In genomic region chr3:27722957-27723802, GRCh38 we compare ENCODE assay signal across 8 cellular contexts. TPM values are rescaled to one million over a fixed set of nuclear protein-coding genes. Genes with fewer than 3 reads are reported as not detected.
A peak's percentile ranks its signal among the peaks of the same experiment; 100 is the strongest.
DNase-seq lines count a peak whose midpoint lies in the region; ATAC-seq and TF ChIP-seq lines count a peak whose summit lies in the region.

No MANE protein-coding gene starts in this region.

- H3K36me3 Mint-ChIP-seq in CD4-positive, alpha-beta memory T cell: peaks cover 0 to 14% of the 10 kb centered on the region in 2 donors
- H3K36me3 Mint-ChIP-seq in natural killer cell treated with Interleukin-12 subunit alpha and Interleukin-12 subunit beta and Interleukin-15 and Interleukin-18, amount 100 ng/mL, for 72 hours: peaks cover 22% of the 10 kb centered on the region

- H3K27me3 ChIP-seq in CD4-positive, alpha-beta memory T cell (ENCODE audit: insufficient read depth, low read length): peaks cover 59% of the 10 kb centered on the region
- H3K27me3 ChIP-seq in HUES6 (ENCODE audit: control insufficient read depth, insufficient read depth, low read length): peaks cover 100% of the 10 kb centered on the region
- peaks cover 21 to 100% (median 48%) of the 10 kb centered on the region in 4 donors for H3K27me3 ChIP-seq in esophagus squamous epithelium
- peaks cover 11 to 59% of the 10 kb centered on the region in 2 donors for H3K27me3 ChIP-seq in right lobe of liver

- intact Hi-C loops in CD4-positive, alpha-beta memory T cell (cut with micrococcal nuclease): loop anchor here (2.0 to 5.0 kb wide), 3 partner anchors 429 to 518 kb away; partner anchors contain the start of gene CMC1
- intact Hi-C loops in esophagus squamous epithelium (cut with DNase I): no loop called here
- intact Hi-C loops in right lobe of liver (cut with DNase I): no loop called here

- H3K9me3 ChIP-seq in CD4-positive, alpha-beta memory T cell (ENCODE audit: control insufficient read depth in 1 of 2, low read length in 2 of 2): no peaks in the 10 kb centered on the region
- no peaks in the 10 kb centered on the region for H3K9me3 ChIP-seq in HUES6 (ENCODE audit: control insufficient read depth, insufficient read depth, low read depth, low read length)
- H3K9me3 ChIP-seq in esophagus squamous epithelium: no peaks in the 10 kb centered on the region
- no peaks in the 10 kb centered on the region for H3K9me3 ChIP-seq in right lobe of liver

- no peaks in the 10 kb centered on the region for H3K9me3 Mint-ChIP-seq in CD4-positive, alpha-beta memory T cell
- no peaks in the 10 kb centered on the region for H3K9me3 Mint-ChIP-seq in natural killer cell treated with Interleukin-12 subunit alpha and Interleukin-12 subunit beta and Interleukin-15 and Interleukin-18, amount 100 ng/mL, for 72 hours

- CTCF ChIA-PET in CD4-positive, alpha-beta memory T cell (lab: Charles Lee; ENCODE audit: partially characterized antibody): interaction anchor here (0.7 to 6.3 kb wide), 21 partner anchors 8 to 626 kb away, joined by 3 to 86 read pairs (median 5); partner anchors contain the start of genes AZI2, CMC1 and ZCWPW2

- H3K27ac ChIP-seq in CD4-positive, alpha-beta memory T cell (ENCODE audit: low read depth, low read length): no peak overlapping the region
- no peak overlapping the region for H3K27ac ChIP-seq in HUES6 (ENCODE audit: low read depth, low read length)
- H3K27ac ChIP-seq in coronary artery: no peak overlapping the region
- no peak overlapping the region for H3K27ac ChIP-seq in esophagus squamous epithelium
- H3K27ac ChIP-seq in right lobe of liver: no peak overlapping the region

- POLR2A ChIA-PET in CD4-positive, alpha-beta memory T cell (lab: Charles Lee; ENCODE audit: partially characterized antibody): interaction anchor here (0.6 to 4.9 kb wide), 7 partner anchors 10 to 625 kb away, joined by 3 to 45 read pairs (median 5); partner anchors contain the start of genes AZI2 and ZCWPW2

- no peaks in the 10 kb centered on the region for H3K36me3 ChIP-seq in CD4-positive, alpha-beta memory T cell (ENCODE audit: insufficient read depth, low read length)
- H3K36me3 ChIP-seq in HUES6 (ENCODE audit: control insufficient read depth, insufficient read depth, low read length) (peaks cover 4% of the 10 kb centered on the region; the same call in 1 of the 2 replicates), esophagus squamous epithelium (no peaks in the 10 kb centered on the region), right lobe of liver (no peaks in the 10 kb centered on the region)

- peak overlapping the region; percentile 61 to 84 for H3K4me3 ChIP-seq in CD4-positive, alpha-beta memory T cell (ENCODE audit: low read length in 2 of 2)
- H3K4me3 ChIP-seq in HUES6 (ENCODE audit: low read depth, low read length) (peak overlapping the region; percentile 82), coronary artery (peak overlapping the region; percentile 40), esophagus squamous epithelium (peak overlapping the region in 2 of 4 donors; percentile 21 to 46), right lobe of liver (no peak overlapping the region)

- H3K9ac ChIP-seq in HUES6 (ENCODE audit: low read length): peak overlapping the region; percentile 27

- peak overlapping the region in 4 of 7 donors; percentile 3 to 76 (median 68) for H3K27ac Mint-ChIP-seq in CD4-positive, alpha-beta memory T cell
- H3K27ac Mint-ChIP-seq in natural killer cell treated with Interleukin-12 subunit alpha and Interleukin-12 subunit beta and Interleukin-15 and Interleukin-18, amount 100 ng/mL, for 72 hours: peak overlapping the region; percentile 86 to 94

- H3K27me3 Mint-ChIP-seq in CD4-positive, alpha-beta memory T cell: peaks cover 57 to 59% of the 10 kb centered on the region in 2 donors
- H3K27me3 Mint-ChIP-seq in natural killer cell treated with Interleukin-12 subunit alpha and Interleukin-12 subunit beta and Interleukin-15 and Interleukin-18, amount 100 ng/mL, for 72 hours: peaks cover 28 to 38% of the 10 kb centered on the region in 2 donors

- ATAC-seq in natural killer cell treated with Interleukin-12 subunit alpha and Interleukin-12 subunit beta and Interleukin-15 and Interleukin-18, amount 100 ng/mL, for 72 hours: no peak
- ATAC-seq in right lobe of liver: no peak
- ATAC-seq in GM18498 (IDR thresholded peaks at IDR 0.05; ENCODE audit: unreplicated experiment): no peak

- TF ChIP-seq POLR2A in esophagus squamous epithelium (IDR thresholded peaks at IDR 0.05): no peak
- TF ChIP-seq POLR2A in right lobe of liver (IDR thresholded peaks at IDR 0.05): no peak

- peak overlapping the region; percentile 84 to 95 (median 88) for H3K4me3 Mint-ChIP-seq in CD4-positive, alpha-beta memory T cell
- peak overlapping the region; percentile 100 for H3K4me3 Mint-ChIP-seq in natural killer cell treated with Interleukin-12 subunit alpha and Interleukin-12 subunit beta and Interleukin-15 and Interleukin-18, amount 100 ng/mL, for 72 hours

- no peak for DNase-seq in CD4-positive, alpha-beta memory T cell
- DNase-seq in coronary artery (ENCODE audit: low spot score) (no peak), esophagus squamous epithelium (lab: John Stamatoyannopoulos, UW) (no peak), right lobe of liver (no peak), cerebellum (ENCODE audit: low spot score) (no peak)
- no peak for DNase-seq in natural killer cell treated with Interleukin-12 subunit alpha and Interleukin-12 subunit beta and Interleukin-15 and Interleukin-18, amount 100 ng/mL, for 72 hours (ENCODE audit: low spot score)

- H3K4me1 ChIP-seq in CD4-positive, alpha-beta memory T cell (ENCODE audit: insufficient read depth, low read length): peaks cover 40% of the 10 kb centered on the region
- peaks cover 64% of the 10 kb centered on the region for H3K4me1 ChIP-seq in HUES6 (ENCODE audit: control insufficient read depth, insufficient read depth, low read length)
- peaks cover 30 to 45% (median 33%) of the 10 kb centered on the region in 3 donors for H3K4me1 ChIP-seq in esophagus squamous epithelium
- peaks cover 0 to 15% (median 5%) of the 10 kb centered on the region in 4 donors for H3K4me1 ChIP-seq in right lobe of liver

- peaks cover 19 to 55% (median 35%) of the 10 kb centered on the region in 4 donors for H3K4me1 Mint-ChIP-seq in CD4-positive, alpha-beta memory T cell
- peaks cover 37 to 49% of the 10 kb centered on the region in 2 donors for H3K4me1 Mint-ChIP-seq in natural killer cell treated with Interleukin-12 subunit alpha and Interleukin-12 subunit beta and Interleukin-15 and Interleukin-18, amount 100 ng/mL, for 72 hours (ENCODE audit: low read depth in 2 of 2)

- WGBS in esophagus squamous epithelium, 2 donors: 9 to 12% methylated on average over 21 to 31 of the region's 31 CpGs
- WGBS in right lobe of liver (ENCODE audit: insufficient coverage, low coverage, low lambda C conversion rate, missing lambda C conversion rate): 4% methylated on average over 27 of the region's 31 CpGs

- TF ChIP-seq CTCF in coronary artery (IDR thresholded peaks at IDR 0.05) (no peak), esophagus squamous epithelium (IDR thresholded peaks at IDR 0.05) (no peak), right lobe of liver (IDR thresholded peaks at IDR 0.05) (no peak)

RNA-seq across cellular contexts. Expression of gene EOMES, which starts 1.1 kb away (rescaled TPM):
- total RNA-seq in CD4-positive, alpha-beta memory T cell: 1 to 10 TPM; 4.2 to 4.8 TPM
- 10 to 100 TPM in 1 of 2 donors, 1 to 10 TPM in 1; 4.0 to 10.2 TPM for polyA plus RNA-seq in CD4-positive, alpha-beta memory T cell
- total RNA-seq in natural killer cell treated with Interleukin-12 subunit alpha and Interleukin-12 subunit beta and Interleukin-15 and Interleukin-18, amount 100 ng/mL, for 72 hours: 100 to 1,000 TPM; 117 to 270 TPM
- total RNA-seq in esophagus squamous epithelium (under 1 TPM in 3 of 4 donors, not detected in 1; 0.18 to 0.23 (median 0.19) TPM), right lobe of liver (1 to 10 TPM in 1 of 6 experiments, under 1 TPM in 5; 0.11 to 1.0 (median 0.33) TPM), cerebellum (55.9 TPM)

Comparison
In these comparisons a context has a peak if more than half of its experiments do, and no peak if none do; other contexts are left out.
1. H3K4me3 ChIP-seq: peak in CD4-positive, alpha-beta memory T cell (2 of 2), HUES6 (single experiment) and coronary artery (single experiment); none in right lobe of liver (0 of 3).